In the genomic region with DNA sequence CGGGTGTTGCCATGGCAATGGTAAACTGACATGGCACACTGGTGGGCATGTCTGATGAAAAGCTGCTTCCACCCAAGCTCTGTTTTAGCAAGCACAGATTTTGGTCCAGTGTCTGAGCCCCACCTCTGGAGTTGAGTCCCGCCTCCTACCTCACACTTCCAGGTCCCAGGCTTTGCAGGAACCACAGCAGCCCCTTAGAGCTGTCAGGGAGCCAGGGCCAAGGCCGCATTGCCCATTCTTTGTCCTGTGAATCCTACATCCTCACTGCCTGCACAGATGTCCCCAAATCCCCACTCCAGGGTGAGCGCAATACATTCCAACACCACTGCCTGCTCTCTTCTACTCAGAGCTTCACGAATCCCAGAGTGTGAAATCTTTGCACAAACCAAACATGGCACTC, we compare ENCODE assay signal across 31 cellular contexts.
"Had no signal": no experiment of that assay in that cellular context is flagged by ENCODE, and none has a peak within 500 bp of the region (broad histone marks: within the 10 kb centered on the region; RNA-seq: fewer than 3 reads in every experiment).

No MANE protein-coding gene starts in this region.

- H3K4me1 ChIP-seq: foreskin keratinocyte, gastrocnemius medialis had no signal

- H3K27me3 Mint-ChIP-seq: activated CD4-positive, alpha-beta T cell treated with anti-CD3 and anti-CD28 coated beads for 36 hours had no signal

- H3K27ac Mint-ChIP-seq: activated CD4-positive, alpha-beta memory T cell treated with anti-CD3 and anti-CD28 coated beads for 36 hours; activated CD4-positive, alpha-beta T cell treated with anti-CD3 and anti-CD28 coated beads for 36 hours; activated CD4-positive, alpha-beta T cell treated with anti-CD3 and anti-CD28 coated beads, Interleukin-2, amount 10 ng/mL, durations not matched to agents 24 days and 14 days; activated CD8-positive, alpha-beta memory T cell treated with anti-CD3 and anti-CD28 coated beads, Interleukin-2, amount 10 ng/mL, durations not matched to agents 7 days and 5 days; activated CD8-positive, alpha-beta T cell treated with anti-CD3 and anti-CD28 coated beads, Interleukin-2, amount 10 ng/mL, durations not matched to agents 7 days and 5 days; activated naive CD4-positive, alpha-beta T cell treated with anti-CD3 and anti-CD28 coated beads, Interleukin-2, amount 10 ng/mL, durations not matched to agents 7 days and 5 days; activated naive CD4-positive, alpha-beta T cell treated with anti-CD3 and anti-CD28 coated beads, Interleukin-2, amount 50 U/mL, for 72 hours; activated naive CD8-positive, alpha-beta T cell treated with anti-CD3 and anti-CD28 coated beads, Interleukin-2, amount 10 ng/mL, durations not matched to agents 7 days and 5 days; activated T-helper 1 cell treated with anti-CD3 and anti-CD28 coated beads, Interleukin-12 subunit alpha, Interleukin-12 subunit beta, Interleukin-2, Interleukin-4 antibody, amounts not matched to agents 30 ng/mL and 10 ng/mL and 1 ng/mL, durations not matched to agents 14 hours and 24 hours and 36 hours; activated T-helper 2 cell treated with anti-CD3 and anti-CD28 coated beads, Interferon-gamma antibody, Interleukin-2, Interleukin-4, amounts not matched to agents 10 μg/mL and 5 μg/mL and 100 μg/mL, durations not matched to agents 14 hours and 24 hours and 36 hours; effector memory CD8-positive, alpha-beta T cell had no signal

- H3K36me3 Mint-ChIP-seq: activated CD4-positive, alpha-beta memory T cell treated with anti-CD3 and anti-CD28 coated beads for 36 hours; activated CD8-positive, alpha-beta memory T cell treated with anti-CD3 and anti-CD28 coated beads, Interleukin-2, amount 10 ng/mL, durations not matched to agents 7 days and 5 days; activated naive CD4-positive, alpha-beta T cell treated with anti-CD3 and anti-CD28 coated beads, Interleukin-2, amount 10 ng/mL, durations not matched to agents 7 days and 5 days; activated naive CD4-positive, alpha-beta T cell treated with anti-CD3 and anti-CD28 coated beads, Interleukin-2, amount 50 U/mL, for 72 hours; activated naive CD8-positive, alpha-beta T cell treated with anti-CD3 and anti-CD28 coated beads, Interleukin-2, amount 10 ng/mL, durations not matched to agents 7 days and 5 days had no signal

- H3K4me1 Mint-ChIP-seq: activated CD4-positive, alpha-beta T cell treated with anti-CD3 and anti-CD28 coated beads for 36 hours; activated CD4-positive, alpha-beta T cell treated with anti-CD3 and anti-CD28 coated beads, Interleukin-2, amount 10 ng/mL, durations not matched to agents 24 days and 14 days; activated CD8-positive, alpha-beta memory T cell treated with anti-CD3 and anti-CD28 coated beads, Interleukin-2, amount 10 ng/mL, durations not matched to agents 7 days and 5 days; activated naive CD4-positive, alpha-beta T cell treated with anti-CD3 and anti-CD28 coated beads, Interleukin-2, amount 10 ng/mL, durations not matched to agents 7 days and 5 days; activated naive CD8-positive, alpha-beta T cell treated with anti-CD3 and anti-CD28 coated beads, Interleukin-2, amount 10 ng/mL, durations not matched to agents 7 days and 5 days; central memory CD8-positive, alpha-beta T cell had no signal

- H3K36me3 ChIP-seq: brain microvascular endothelial cell, esophagus muscularis mucosa, gastrocnemius medialis had no signal

- H3K4me3 Mint-ChIP-seq: activated CD4-positive, alpha-beta memory T cell treated with anti-CD3 and anti-CD28 coated beads for 36 hours; activated CD4-positive, alpha-beta T cell treated with anti-CD3 and anti-CD28 coated beads for 36 hours; activated CD4-positive, alpha-beta T cell treated with anti-CD3 and anti-CD28 coated beads, Interleukin-2, amount 10 ng/mL, durations not matched to agents 24 days and 14 days; activated CD8-positive, alpha-beta memory T cell treated with anti-CD3 and anti-CD28 coated beads, Interleukin-2, amount 10 ng/mL, durations not matched to agents 7 days and 5 days; activated CD8-positive, alpha-beta T cell treated with anti-CD3 and anti-CD28 coated beads, Interleukin-2, amount 10 ng/mL, durations not matched to agents 7 days and 5 days; activated naive CD4-positive, alpha-beta T cell treated with anti-CD3 and anti-CD28 coated beads, Interleukin-2, amount 10 ng/mL, durations not matched to agents 7 days and 5 days; activated naive CD8-positive, alpha-beta T cell treated with anti-CD3 and anti-CD28 coated beads, Interleukin-2, amount 10 ng/mL, durations not matched to agents 7 days and 5 days; activated T-helper 1 cell treated with anti-CD3 and anti-CD28 coated beads, Interleukin-12 subunit alpha, Interleukin-12 subunit beta, Interleukin-2, Interleukin-4 antibody, amounts not matched to agents 30 ng/mL and 10 ng/mL and 1 ng/mL, durations not matched to agents 14 hours and 24 hours and 36 hours; central memory CD8-positive, alpha-beta T cell; effector memory CD8-positive, alpha-beta T cell had no signal

- H3K9me3 ChIP-seq: esophagus muscularis mucosa, gastrocnemius medialis had no signal

- H3K27me3 ChIP-seq: brain microvascular endothelial cell, esophagus muscularis mucosa, foreskin keratinocyte, gastrocnemius medialis had no signal

- H3K4me3 ChIP-seq: esophagus muscularis mucosa, gastrocnemius medialis had no signal

- H3K27ac ChIP-seq: brain microvascular endothelial cell, esophagus muscularis mucosa, foreskin keratinocyte, gastrocnemius medialis had no signal

- ATAC-seq: activated CD4-positive, alpha-beta T cell treated with anti-CD3 and anti-CD28 coated beads for 36 hours; activated CD8-positive, alpha-beta memory T cell treated with anti-CD3 and anti-CD28 coated beads, Interleukin-2, amount 10 ng/mL, durations not matched to agents 7 days and 5 days; activated CD8-positive, alpha-beta T cell treated with anti-CD3 and anti-CD28 coated beads, Interleukin-2, amount 10 ng/mL, durations not matched to agents 7 days and 5 days; activated naive CD4-positive, alpha-beta T cell treated with anti-CD3 and anti-CD28 coated beads, Interleukin-2, amount 50 U/mL, for 72 hours; effector memory CD8-positive, alpha-beta T cell; foreskin keratinocyte; gastrocnemius medialis had no signal

- FAIRE-seq: astrocyte, bronchial epithelial cell had no signal

- H3K9me3 Mint-ChIP-seq: activated CD4-positive, alpha-beta memory T cell treated with anti-CD3 and anti-CD28 coated beads for 36 hours; activated CD4-positive, alpha-beta T cell treated with anti-CD3 and anti-CD28 coated beads, Interleukin-2, amount 10 ng/mL, durations not matched to agents 24 days and 14 days; activated naive CD4-positive, alpha-beta T cell treated with anti-CD3 and anti-CD28 coated beads, Interleukin-2, amount 10 ng/mL, durations not matched to agents 7 days and 5 days; activated naive CD4-positive, alpha-beta T cell treated with anti-CD3 and anti-CD28 coated beads, Interleukin-2, amount 50 U/mL, for 72 hours; activated naive CD8-positive, alpha-beta T cell treated with anti-CD3 and anti-CD28 coated beads, Interleukin-2, amount 10 ng/mL, durations not matched to agents 7 days and 5 days; activated T-helper 1 cell treated with anti-CD3 and anti-CD28 coated beads, Interleukin-12 subunit alpha, Interleukin-12 subunit beta, Interleukin-2, Interleukin-4 antibody, amounts not matched to agents 30 ng/mL and 10 ng/mL and 1 ng/mL, durations not matched to agents 14 hours and 24 hours and 36 hours; activated T-helper 2 cell treated with anti-CD3 and anti-CD28 coated beads, Interferon-gamma antibody, Interleukin-2, Interleukin-4, amounts not matched to agents 10 μg/mL and 5 μg/mL and 100 μg/mL, durations not matched to agents 14 hours and 24 hours and 36 hours; central memory CD8-positive, alpha-beta T cell; effector memory CD8-positive, alpha-beta T cell had no signal

- DNase-seq: activated CD4-positive, alpha-beta memory T cell treated with anti-CD3 and anti-CD28 coated beads for 36 hours; activated CD4-positive, alpha-beta T cell treated with anti-CD3 and anti-CD28 coated beads for 36 hours; activated CD4-positive, alpha-beta T cell treated with anti-CD3 and anti-CD28 coated beads, Interleukin-2, amount 10 ng/mL, durations not matched to agents 24 days and 14 days; activated CD4-positive, CD25-positive, alpha-beta regulatory T cell; activated CD4-positive, CD25-positive, alpha-beta regulatory T cell treated with anti-CD3 and anti-CD28 coated beads, Interleukin-2, amount 50 U/mL, for 72 hours; activated CD8-positive, alpha-beta memory T cell treated with anti-CD3 and anti-CD28 coated beads, Interleukin-2, amount 10 ng/mL, durations not matched to agents 7 days and 5 days; activated CD8-positive, alpha-beta memory T cell treated with anti-CD3 and anti-CD28 coated beads, Interleukin-2, amount 50 U/mL, for 4 hours; activated CD8-positive, alpha-beta T cell treated with anti-CD3 and anti-CD28 coated beads, Interleukin-2, amount 10 ng/mL, durations not matched to agents 7 days and 5 days; activated effector memory CD4-positive, alpha-beta T cell treated with anti-CD3 and anti-CD28 coated beads, Interleukin-2, amount 50 U/mL, for 16 hours; activated naive CD4-positive, alpha-beta T cell treated with anti-CD3 and anti-CD28 coated beads, Interleukin-2, amount 10 ng/mL, durations not matched to agents 7 days and 5 days; activated naive CD8-positive, alpha-beta T cell treated with anti-CD3 and anti-CD28 coated beads, Interleukin-2, amount 10 ng/mL, durations not matched to agents 7 days and 5 days; activated T-cell treated with anti-CD3 and anti-CD28 coated beads, Interleukin-2, amount 50 U/mL, for 1 hour; activated T-cell treated with anti-CD3 and anti-CD28 coated beads, Interleukin-2, amount 50 U/mL, for 48 hours; amniotic stem cell; anterior cingulate cortex; brain microvascular endothelial cell; cortex of kidney; dermis blood vessel endothelial cell; effector CD4-positive, alpha-beta T cell; effector memory CD8-positive, alpha-beta T cell; erythroblast; foreskin keratinocyte; gastrocnemius medialis; T-helper 2 cell had no signal
